Comparison of ENCODE assay signal across 8 cellular contexts in the genomic region with DNA sequence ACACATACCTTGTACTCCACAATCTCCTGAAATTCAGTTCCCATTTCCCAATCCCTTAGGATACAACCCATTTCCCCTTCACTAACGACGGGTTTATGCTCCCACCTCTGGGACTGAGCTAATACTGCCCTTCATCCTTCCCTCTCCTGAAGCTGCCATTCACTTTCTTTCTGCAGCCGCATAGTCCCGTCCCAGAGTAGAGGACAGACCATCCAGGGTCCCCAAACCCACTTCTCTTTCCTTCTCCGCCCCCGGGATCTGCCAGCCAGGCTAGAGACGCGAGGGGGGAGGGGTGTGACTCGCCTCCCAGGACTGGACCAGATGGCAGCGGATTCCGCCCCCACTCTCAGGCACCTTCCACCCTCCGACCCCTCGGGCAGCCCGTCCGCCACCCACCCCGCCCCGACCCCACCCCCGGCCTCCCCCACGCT.
DNase-seq lines count a peak whose midpoint lies in the region; ATAC-seq lines count a peak whose summit lies in the region.

No MANE protein-coding gene starts in this region.

- peak; percentile 20 for ATAC-seq in HG03520 (IDR thresholded peaks at IDR 0.05; ENCODE audit: unreplicated experiment)
- no peak for ATAC-seq in GM21786 (IDR thresholded peaks at IDR 0.05; ENCODE audit: unreplicated experiment)

- in situ Hi-C loops in T47D (cut with HindIII; ENCODE audit: low pct_unique_long_range_greater_than_20kb, low sequenced_read_pairs): no loop called here

- DNase-seq in activated T-cell treated with anti-CD3 and anti-CD28 coated beads for 1 hour (ENCODE audit: low read depth) (peak; percentile 6), T-helper 1 cell (peak in 4 of 5 donors; percentile 3 to 17 (median 10)), T47D (ENCODE audit: low read depth in 1 of 2, low spot score in 1 of 2) (peak; percentile 15 to 45), islet precursor cell (peak; percentile 80)
- no peak for DNase-seq in activated T-cell treated with anti-CD3 and anti-CD28 coated beads, Interleukin-2, amount 50 U/mL, for 1 hour
- DNase-seq in stimulated activated CD4-positive, alpha-beta T cell treated with anti-CD3 and anti-CD28 coated beads, Interleukin-12 subunit alpha, Interleukin-12 subunit beta, amount 100 ng/mL, for 24 hours (ENCODE audit: low read depth in 2 of 2): peak; percentile 17 to 29
